ENCODE assay signal across 13 cellular contexts in genomic region chr2:86861175-86861574, GRCh38. TPM values are rescaled to one million over a fixed set of nuclear protein-coding genes. Genes with fewer than 3 reads are reported as not detected.
DNase-seq lines count a peak whose midpoint lies in the region; ATAC-seq and TF ChIP-seq lines count a peak whose summit lies in the region.
"Not testable (repeated sequence)": the region's sequence is repeated elsewhere in the genome, so short reads cannot be mapped to it uniquely, and the experiment has no call there.
"Had no signal": no experiment of that assay in that cellular context is flagged by ENCODE, and none has a peak within 500 bp of the region (broad histone marks: within the 10 kb centered on the region; RNA-seq: fewer than 3 reads in every experiment).

No MANE protein-coding gene starts in this region.

- peak overlapping the region; percentile 28 for H3K4me3 Mint-ChIP-seq in activated naive CD4-positive, alpha-beta T cell treated with anti-CD3 and anti-CD28 coated beads, Interleukin-2, amount 10 ng/mL, durations not matched to agents 7 days and 5 days
- H3K4me3 Mint-ChIP-seq in endodermal cell = peak overlapping the region; percentile 39
- peak overlapping the region; percentile 34 for H3K4me3 Mint-ChIP-seq in mesothelial cell of epicardium
- H3K4me3 Mint-ChIP-seq in progenitor cell of endocrine pancreas (ENCODE audit: low read depth) = peak overlapping the region; percentile 24
- peak overlapping the region; percentile 91 to 97 for H3K4me3 Mint-ChIP-seq in stimulated activated naive CD8-positive, alpha-beta T cell treated with anti-CD3 and anti-CD28 coated beads, Interleukin-15, amount 100 ng/mL, for 72 hours

- not testable (repeated sequence) for H3K27me3 ChIP-seq in endodermal cell (ENCODE audit: control insufficient read depth, insufficient read depth, low read length, poor library complexity, severe bottlenecking)

- not testable (repeated sequence) for H3K4me1 Mint-ChIP-seq in activated naive CD4-positive, alpha-beta T cell treated with anti-CD3 and anti-CD28 coated beads, Interleukin-2, amount 10 ng/mL, durations not matched to agents 7 days and 5 days; endodermal cell; mesothelial cell of epicardium; progenitor cell of endocrine pancreas (ENCODE audit: low read depth)
- peaks cover 40% of the 10 kb centered on the region for H3K4me1 Mint-ChIP-seq in stimulated activated naive CD8-positive, alpha-beta T cell treated with anti-CD3 and anti-CD28 coated beads, Interleukin-15, amount 100 ng/mL, for 72 hours

- H3K27ac ChIP-seq in VCaP = peak overlapping the region; percentile 41
- not testable (repeated sequence) for H3K27ac ChIP-seq in endodermal cell (ENCODE audit: low read depth, low read length)

- H3K4me3 ChIP-seq in endodermal cell (ENCODE audit: low read length) = not testable (repeated sequence)

- DNase-seq in COLO668 (lab: John Stamatoyannopoulos, UW; ENCODE audit: unreplicated experiment) (peak; percentile 28), HuH-7 (ENCODE audit: low spot score) (peak; percentile 26)
- DNase-seq in activated naive CD4-positive, alpha-beta T cell treated with anti-CD3 and anti-CD28 coated beads, Interleukin-2, amount 10 ng/mL, durations not matched to agents 7 days and 5 days; endodermal cell; mesothelial cell of epicardium (ENCODE audit: low spot score in 2 of 2, unreplicated experiment in 2 of 2); progenitor cell of endocrine pancreas (ENCODE audit: low spot score, unreplicated experiment): not testable (repeated sequence)
- DNase-seq in stimulated activated naive CD8-positive, alpha-beta T cell treated with anti-CD3 and anti-CD28 coated beads, Interleukin-15, amount 100 ng/mL, for 72 hours = peak in 1 of 2 donors; percentile 48

- WGBS in endodermal cell (ENCODE audit: insufficient coverage in 1 of 2, insufficient read length in 1 of 2), 2 experiments = 83 to 100% methylated on average over 1 to 11 of the region's 11 CpGs

- not testable (repeated sequence) for H3K4me1 ChIP-seq in endodermal cell (ENCODE audit: control insufficient read depth, insufficient read depth, low read length)

- peak; percentile 45 for ATAC-seq in stimulated activated naive CD8-positive, alpha-beta T cell treated with anti-CD3 and anti-CD28 coated beads, Interleukin-15, amount 100 ng/mL, for 72 hours

- not testable (repeated sequence) for H3K9ac ChIP-seq in endodermal cell (ENCODE audit: extremely low read depth, low read length, poor library complexity, severe bottlenecking)

- TF ChIP-seq CTCF in VCaP (conservative IDR thresholded peaks at IDR 0.05); endodermal cell (conservative IDR thresholded peaks at IDR 0.05); mesothelial cell of epicardium (IDR thresholded peaks at IDR 0.05; ENCODE audit: unreplicated experiment); progenitor cell of endocrine pancreas (IDR thresholded peaks at IDR 0.05; ENCODE audit: unreplicated experiment): not testable (repeated sequence)

- not testable (repeated sequence) for H3K9me3 ChIP-seq in endodermal cell (ENCODE audit: control insufficient read depth, low read length)

- H3K36me3 Mint-ChIP-seq in activated naive CD4-positive, alpha-beta T cell treated with anti-CD3 and anti-CD28 coated beads, Interleukin-2, amount 10 ng/mL, durations not matched to agents 7 days and 5 days; endodermal cell (ENCODE audit: low read depth); mesothelial cell of epicardium; progenitor cell of endocrine pancreas (ENCODE audit: insufficient read depth): not testable (repeated sequence)

- H3K9me3 Mint-ChIP-seq in activated naive CD4-positive, alpha-beta T cell treated with anti-CD3 and anti-CD28 coated beads, Interleukin-2, amount 10 ng/mL, durations not matched to agents 7 days and 5 days; endodermal cell; mesothelial cell of epicardium; progenitor cell of endocrine pancreas (ENCODE audit: low read depth); stimulated activated naive CD8-positive, alpha-beta T cell treated with anti-CD3 and anti-CD28 coated beads, Interleukin-15, amount 100 ng/mL, for 72 hours: not testable (repeated sequence)

- not testable (repeated sequence) for H3K27ac Mint-ChIP-seq in activated naive CD4-positive, alpha-beta T cell treated with anti-CD3 and anti-CD28 coated beads, Interleukin-2, amount 10 ng/mL, durations not matched to agents 7 days and 5 days; endodermal cell; mesothelial cell of epicardium; progenitor cell of endocrine pancreas
- peak overlapping the region; percentile 98 to 99 for H3K27ac Mint-ChIP-seq in stimulated activated naive CD8-positive, alpha-beta T cell treated with anti-CD3 and anti-CD28 coated beads, Interleukin-15, amount 100 ng/mL, for 72 hours

- not testable (repeated sequence) for H3K36me3 ChIP-seq in endodermal cell (ENCODE audit: control insufficient read depth, insufficient read depth, low read length)

- CTCF ChIA-PET in activated naive CD4-positive, alpha-beta T cell treated with anti-CD3 and anti-CD28 coated beads, Interleukin-2, amount 10 ng/mL, durations not matched to agents 7 days and 5 days (lab: Charles Lee) = not testable (repeated sequence)

- peaks cover 41% of the 10 kb centered on the region for H3K27me3 Mint-ChIP-seq in activated naive CD4-positive, alpha-beta T cell treated with anti-CD3 and anti-CD28 coated beads, Interleukin-2, amount 10 ng/mL, durations not matched to agents 7 days and 5 days
- peaks cover 27% of the 10 kb centered on the region for H3K27me3 Mint-ChIP-seq in endodermal cell (ENCODE audit: insufficient read depth)
- H3K27me3 Mint-ChIP-seq in mesothelial cell of epicardium (ENCODE audit: low read depth) = peaks cover 35% of the 10 kb centered on the region
- H3K27me3 Mint-ChIP-seq in progenitor cell of endocrine pancreas = peaks cover 22% of the 10 kb centered on the region
- not testable (repeated sequence) for H3K27me3 Mint-ChIP-seq in stimulated activated naive CD8-positive, alpha-beta T cell treated with anti-CD3 and anti-CD28 coated beads, Interleukin-15, amount 100 ng/mL, for 72 hours

RNA-seq across cellular contexts. Expression of gene CD8B, which starts 0.5 kb away (rescaled TPM):
- total RNA-seq in endodermal cell = not detected
- not detected for polyA plus RNA-seq in endodermal cell (2013, experiment 1 of 2)
- not detected for polyA plus RNA-seq in endodermal cell (2013, experiment 2 of 2)
- total RNA-seq in mesothelial cell of epicardium = 0.24 TPM in 1 of 3 replicates, not detected in the others
- 0.62 TPM in 1 of 2 replicates, not detected in the other for total RNA-seq in progenitor cell of endocrine pancreas
- total RNA-seq: A172, esophagus mucosa, fibroblast of villous mesenchyme, IMR-90, LHCN-M2 had no signal
- polyA plus RNA-seq: IMR-90 had no signal

Comparison
In these comparisons a context has a peak if more than half of its experiments do, and no peak if none do; other contexts are left out.
1. H3K4me3 Mint-ChIP-seq: peak in every context shown above with its lines; median percentile 94 in stimulated activated naive CD8-positive, alpha-beta T cell treated with anti-CD3 and anti-CD28 coated beads, Interleukin-15, amount 100 ng/mL, for 72 hours; 39 in endodermal cell; 34 in mesothelial cell of epicardium; 28 in activated naive CD4-positive, alpha-beta T cell treated with anti-CD3 and anti-CD28 coated beads, Interleukin-2, amount 10 ng/mL, durations not matched to agents 7 days and 5 days; 24 in progenitor cell of endocrine pancreas.